ENCODE assay signal across 8 cellular contexts in the genomic region with DNA sequence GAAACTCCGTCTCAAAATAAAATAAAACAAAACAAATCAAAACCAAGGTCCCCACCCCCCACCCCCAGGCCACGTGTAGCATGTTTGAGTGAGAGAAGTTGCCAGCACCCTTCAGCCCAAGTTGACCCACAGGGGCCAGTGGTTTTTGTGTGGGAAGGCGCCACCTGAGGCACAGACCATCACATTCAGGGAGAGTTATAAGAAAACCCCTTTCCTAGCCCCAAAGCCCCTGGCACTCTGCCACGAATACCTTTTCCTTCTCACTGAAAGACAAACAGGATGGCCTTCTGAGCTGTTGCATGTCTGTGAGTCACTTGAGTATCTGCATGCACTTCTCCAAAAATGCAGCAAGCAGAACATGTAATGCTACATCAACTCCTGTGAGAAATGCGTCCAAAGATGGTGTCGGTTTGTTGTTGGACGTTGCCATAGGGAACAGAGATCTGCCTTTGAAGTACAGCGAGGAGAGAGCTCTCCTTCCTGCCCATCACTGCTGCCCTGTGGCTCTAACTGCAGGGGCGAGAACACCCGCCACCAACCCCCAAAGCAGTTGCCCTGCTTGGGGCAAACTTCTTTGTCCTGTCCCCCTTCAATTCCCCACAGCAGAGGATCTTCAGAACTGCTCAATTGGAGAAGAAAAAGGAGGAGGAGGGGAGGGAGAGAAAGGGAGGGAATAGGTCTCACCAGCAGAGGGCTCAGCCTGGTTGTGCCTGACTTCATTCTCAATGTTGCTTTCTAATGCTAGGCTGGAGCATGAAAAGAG. TPM values are rescaled to one million over a fixed set of nuclear protein-coding genes. Genes with fewer than 3 reads are reported as not detected.
DNase-seq lines count a peak whose midpoint lies in the region; ATAC-seq lines count a peak whose summit lies in the region.

No MANE protein-coding gene starts in this region.

- H3K27me3 ChIP-seq in effector memory CD4-positive, alpha-beta T cell (replicated peaks; ENCODE audit: control insufficient read depth, insufficient read depth, low read length, poor library complexity, severe bottlenecking), result no peaks in the 10 kb centered on the region

- H3K9me3 ChIP-seq in effector memory CD4-positive, alpha-beta T cell (ENCODE audit: control insufficient read depth, low read length), result no peaks in the 10 kb centered on the region
- H3K9me3 ChIP-seq in mesodermal cell (ENCODE audit: control insufficient read depth, low read length), result no peaks in the 10 kb centered on the region

- POLR2A ChIA-PET in activated CD4-positive, alpha-beta memory T cell treated with anti-CD3 and anti-CD28 coated beads, Interleukin-2, amount 10 ng/mL, durations not matched to agents 7 days and 5 days (lab: Charles Lee), result interaction anchor here (0.6 to 1.6 kb wide), 4 partner anchors 11 to 249 kb away, joined by 3 to 4 read pairs (median 4); no protein-coding TSS in a partner anchor

- DNase-seq in Right ventricle myocardium inferior (ENCODE audit: missing footprints), result no peak
- DNase-seq in cardiac septum (ENCODE audit: low spot score), result no peak
- DNase-seq in NCI-H82 treated with DMSO at 0.1 percent for 48 hours (lab: John Stamatoyannopoulos, UW; ENCODE audit: unreplicated experiment), result peak; percentile 58
- DNase-seq in activated CD4-positive, alpha-beta memory T cell treated with anti-CD3 and anti-CD28 coated beads, Interleukin-2, amount 10 ng/mL, durations not matched to agents 7 days and 5 days, result peak; percentile 66
- DNase-seq in effector memory CD4-positive, alpha-beta T cell, result peak; percentile 46 to 64 (median 56)
- DNase-seq in stimulated activated naive CD4-positive, alpha-beta T cell treated with Interleukin-2 at 50 U/mL for 16 hours (lab: John Stamatoyannopoulos, UW), result peak; percentile 49

- H3K36me3 Mint-ChIP-seq in activated CD4-positive, alpha-beta memory T cell treated with anti-CD3 and anti-CD28 coated beads, Interleukin-2, amount 10 ng/mL, durations not matched to agents 7 days and 5 days (ENCODE audit: low read depth), result peaks cover 14% of the 10 kb centered on the region

- CTCF ChIA-PET in activated CD4-positive, alpha-beta memory T cell treated with anti-CD3 and anti-CD28 coated beads, Interleukin-2, amount 10 ng/mL, durations not matched to agents 7 days and 5 days (lab: Charles Lee), result interaction anchor here (0.6 to 2.4 kb wide), 11 partner anchors 14 to 336 kb away, joined by 3 to 13 read pairs (median 4); no protein-coding TSS in a partner anchor

- no peaks in the 10 kb centered on the region for H3K9me3 Mint-ChIP-seq in activated CD4-positive, alpha-beta memory T cell treated with anti-CD3 and anti-CD28 coated beads, Interleukin-2, amount 10 ng/mL, durations not matched to agents 7 days and 5 days

- no peak overlapping the region for H3K4me3 Mint-ChIP-seq in activated CD4-positive, alpha-beta memory T cell treated with anti-CD3 and anti-CD28 coated beads, Interleukin-2, amount 10 ng/mL, durations not matched to agents 7 days and 5 days

- WGBS in mesodermal cell (ENCODE audit: insufficient coverage in 2 of 2), 2 experiments, result 65 to 80% methylated on average over 6 to 7 of the region's 10 CpGs

- peak overlapping the region; percentile 66 for H3K27ac Mint-ChIP-seq in activated CD4-positive, alpha-beta memory T cell treated with anti-CD3 and anti-CD28 coated beads, Interleukin-2, amount 10 ng/mL, durations not matched to agents 7 days and 5 days

- peaks cover 24% of the 10 kb centered on the region for H3K4me1 ChIP-seq in effector memory CD4-positive, alpha-beta T cell (ENCODE audit: control insufficient read depth, insufficient read depth, low read length, poor library complexity, severe bottlenecking)
- peaks cover 14% of the 10 kb centered on the region for H3K4me1 ChIP-seq in mesodermal cell (ENCODE audit: control insufficient read depth, insufficient read depth, low read length, poor library complexity, severe bottlenecking)

- H3K4me3 ChIP-seq in effector memory CD4-positive, alpha-beta T cell (ENCODE audit: insufficient read depth, low read depth, low read length, poor library complexity, severe bottlenecking), result no peak overlapping the region
- no peak overlapping the region for H3K4me3 ChIP-seq in mesodermal cell (ENCODE audit: extremely low read depth, insufficient read depth, low read length, poor library complexity, severe bottlenecking)

- intact Hi-C loops in Right ventricle myocardium inferior (cut with DNase I) (loop anchor here (1.0 to 5.0 kb wide), 2 partner anchors 82 to 144 kb away; no protein-coding TSS in a partner anchor), cardiac septum (cut with DNase I) (loop anchor here (5.0 kb wide), 1 partner anchor 143 kb away; no protein-coding TSS in a partner anchor)

- no peaks in the 10 kb centered on the region for H3K27me3 Mint-ChIP-seq in activated CD4-positive, alpha-beta memory T cell treated with anti-CD3 and anti-CD28 coated beads, Interleukin-2, amount 10 ng/mL, durations not matched to agents 7 days and 5 days

- peaks cover 26% of the 10 kb centered on the region for H3K4me1 Mint-ChIP-seq in activated CD4-positive, alpha-beta memory T cell treated with anti-CD3 and anti-CD28 coated beads, Interleukin-2, amount 10 ng/mL, durations not matched to agents 7 days and 5 days

- H3K36me3 ChIP-seq in effector memory CD4-positive, alpha-beta T cell (ENCODE audit: control insufficient read depth, insufficient read depth, low read length), result no peaks in the 10 kb centered on the region
- no peaks in the 10 kb centered on the region for H3K36me3 ChIP-seq in mesodermal cell (ENCODE audit: control insufficient read depth, insufficient read depth, low read length)

- peak overlapping the region; percentile 88 for H3K27ac ChIP-seq in effector memory CD4-positive, alpha-beta T cell (ENCODE audit: insufficient read depth, low read length, poor library complexity, severe bottlenecking)
- H3K27ac ChIP-seq in mesodermal cell (ENCODE audit: low read depth, low read length, severe bottlenecking), result peak overlapping the region; percentile 85

- ATAC-seq in Right ventricle myocardium inferior (peak; percentile 60), HG03175 (IDR thresholded peaks at IDR 0.05; ENCODE audit: unreplicated experiment) (peak; percentile 42)

RNA-seq across cellular contexts. Expression of gene TRAF3, which starts 2.7 kb away (rescaled TPM):
- 11.3 TPM for total RNA-seq in Right ventricle myocardium inferior
- 12.5 TPM for total RNA-seq in cardiac septum
- total RNA-seq in activated CD4-positive, alpha-beta memory T cell treated with anti-CD3 and anti-CD28 coated beads, Interleukin-2, amount 10 ng/mL, durations not matched to agents 7 days and 5 days, result 10 to 100 TPM; 37.4 to 38.9 TPM
- 15.2 TPM for polyA plus RNA-seq in mesodermal cell (2013, experiment 1 of 2)
- polyA plus RNA-seq in mesodermal cell (2013, experiment 2 of 2), result 14.6 TPM

Comparison
In these comparisons a context has a peak if more than half of its experiments do, and no peak if none do; other contexts are left out.
1. DNase-seq: peak in NCI-H82 treated with DMSO at 0.1 percent for 48 hours (single experiment), activated CD4-positive, alpha-beta memory T cell treated with anti-CD3 and anti-CD28 coated beads, Interleukin-2, amount 10 ng/mL, durations not matched to agents 7 days and 5 days (single experiment), effector memory CD4-positive, alpha-beta T cell (3 of 3) and stimulated activated naive CD4-positive, alpha-beta T cell treated with Interleukin-2 at 50 U/mL for 16 hours (single experiment); none in Right ventricle myocardium inferior (single experiment) and cardiac septum (single experiment).